1 cellular context compared by ENCODE assay signal in the genomic region with DNA sequence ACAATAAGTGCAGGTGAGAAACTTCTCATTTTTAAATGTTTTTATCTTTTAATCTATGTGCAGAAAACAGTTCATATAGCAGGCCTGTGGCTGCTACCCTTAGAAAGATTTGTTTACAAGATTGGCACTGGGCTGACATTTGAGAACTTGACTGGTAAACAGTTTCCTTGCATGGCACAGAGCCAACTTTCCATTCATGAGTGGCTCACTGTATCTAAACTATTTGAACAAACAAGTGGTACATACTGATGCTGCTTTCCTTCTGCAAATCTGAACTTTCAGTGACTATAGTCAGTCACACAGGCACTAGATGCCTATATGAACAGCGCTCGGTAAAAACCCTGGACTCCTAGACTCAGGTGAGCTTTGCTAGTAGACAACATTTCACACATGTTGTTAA.
TF ChIP-seq lines count a peak whose summit lies in the region.

No MANE protein-coding gene starts in this region.

TF ChIP-seq in IMR-90, 13 proteins besides CTCF, POLR2A, EP300 and RAD21 (continued from another document):
- TF ChIP-seq, protein P1, sequence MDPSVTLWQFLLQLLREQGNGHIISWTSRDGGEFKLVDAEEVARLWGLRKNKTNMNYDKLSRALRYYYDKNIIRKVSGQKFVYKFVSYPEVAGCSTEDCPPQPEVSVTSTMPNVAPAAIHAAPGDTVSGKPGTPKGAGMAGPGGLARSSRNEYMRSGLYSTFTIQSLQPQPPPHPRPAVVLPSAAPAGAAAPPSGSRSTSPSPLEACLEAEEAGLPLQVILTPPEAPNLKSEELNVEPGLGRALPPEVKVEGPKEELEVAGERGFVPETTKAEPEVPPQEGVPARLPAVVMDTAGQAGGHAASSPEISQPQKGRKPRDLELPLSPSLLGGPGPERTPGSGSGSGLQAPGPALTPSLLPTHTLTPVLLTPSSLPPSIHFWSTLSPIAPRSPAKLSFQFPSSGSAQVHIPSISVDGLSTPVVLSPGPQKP (IDR thresholded peaks at IDR 0.05; ENCODE audit: borderline replicate concordance, low read depth, low read length): no peak
- TF ChIP-seq NFE2L2 (IDR thresholded peaks at IDR 0.05; ENCODE audit: low read depth, low read length): no peak
